In the genomic region with DNA sequence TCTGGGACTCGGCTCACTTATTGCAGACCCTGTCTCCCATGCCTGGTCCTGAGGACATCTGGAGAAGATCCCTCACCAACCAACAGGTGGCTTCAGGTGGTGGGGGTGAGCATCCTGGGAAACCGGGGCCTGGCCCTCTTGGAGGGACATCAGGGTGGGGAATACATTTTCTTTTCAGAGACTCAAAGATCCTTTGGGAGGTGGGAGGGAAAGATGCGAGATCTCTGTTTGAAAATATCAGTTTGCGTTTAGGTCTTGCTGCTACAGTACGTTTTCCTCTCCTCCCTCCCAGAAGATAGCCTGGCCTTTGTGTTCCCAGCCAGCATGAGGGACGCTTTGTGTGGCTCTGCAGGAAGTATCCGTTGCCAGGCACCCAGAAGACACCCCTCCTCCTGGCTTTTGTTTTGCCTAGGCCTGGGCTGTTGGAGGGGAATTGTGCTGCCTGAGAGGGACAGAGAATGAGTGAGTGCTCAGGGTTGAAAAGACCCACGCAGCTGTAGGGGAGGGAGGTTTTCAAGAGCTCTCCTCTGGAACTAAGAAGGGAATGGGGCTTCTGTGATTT, we compare ENCODE assay signal across 11 cellular contexts. TPM values are rescaled to one million over a fixed set of nuclear protein-coding genes. Genes with fewer than 3 reads are reported as not detected.
A peak's percentile ranks its signal among the peaks of the same experiment; 100 is the strongest.
DNase-seq lines count a peak whose midpoint lies in the region; ATAC-seq lines count a peak whose summit lies in the region.
"Had no signal": no experiment of that assay in that cellular context is flagged by ENCODE, and none has a peak within 500 bp of the region (broad histone marks: within the 10 kb centered on the region; RNA-seq: fewer than 3 reads in every experiment).

No MANE protein-coding gene starts in this region.

- H3K27me3 ChIP-seq in GM23248 (replicated peaks; ENCODE audit: insufficient read depth) = peaks cover 8% of the 10 kb centered on the region; the same call in 1 of the 2 replicates

- no peaks in the 10 kb centered on the region for H3K9me2 ChIP-seq in GM23248 (ENCODE audit: insufficient read depth)

- H3K9me3 ChIP-seq in GM23248 (ENCODE audit: low read depth) = no peaks in the 10 kb centered on the region

- no peaks in the 10 kb centered on the region for H4K20me1 ChIP-seq in GM23248 (ENCODE audit: insufficient read depth)

- H3K4me1 ChIP-seq in GM23248 (ENCODE audit: insufficient read depth) = peaks cover 6% of the 10 kb centered on the region; the same call in 1 of the 2 replicates

- 34 to 40% methylated on average over 8 of the region's 8 CpGs for WGBS in GM23248 (ENCODE audit: low coverage in 1 of 2, low lambda C conversion rate in 2 of 2, missing lambda C conversion rate in 2 of 2), 2 experiments

- no peaks in the 10 kb centered on the region for H3F3A ChIP-seq in GM23248 (ENCODE audit: insufficient read depth)

- no peak overlapping the region for H3K27ac ChIP-seq in GM23248

- H2AFZ ChIP-seq in GM23248 = no peak overlapping the region

- H3K79me2 ChIP-seq in GM23248 (ENCODE audit: insufficient read depth) = no peaks in the 10 kb centered on the region

- in situ Hi-C loops in GM23248 (cut with MboI) = no loop called here

- DNase-seq in DMS79 treated with DMSO at 0.1 percent for 48 hours (lab: John Stamatoyannopoulos, UW) = peak; percentile 36
- peak; percentile 75 for DNase-seq in NCI-H2081 treated with DMSO at 0.1 percent for 48 hours (lab: John Stamatoyannopoulos, UW)
- peak; percentile 63 to 70 for DNase-seq in dermis microvascular lymphatic vessel endothelial cell (ENCODE audit: low read depth in 2 of 2)
- DNase-seq in middle frontal gyrus (ENCODE audit: extremely low spot score, low spot score) = peak; percentile 63
- DNase-seq in CD1c-positive myeloid dendritic cell (ENCODE audit: extremely low spot score) = no peak
- no peak for DNase-seq in GM23248
- DNase-seq: activated CD4-positive, alpha-beta memory T cell treated with anti-CD3 and anti-CD28 coated beads for 36 hours; aorta; Kasumi-1 had no signal

- no peak overlapping the region for H3K4me3 ChIP-seq in GM23248

- no peak overlapping the region for H3K9ac ChIP-seq in GM23248

- H3K36me3 ChIP-seq in GM23248 (ENCODE audit: low read depth) = no peaks in the 10 kb centered on the region

- H3K4me2 ChIP-seq in GM23248 (ENCODE audit: unreplicated experiment) = no peak overlapping the region

- ATAC-seq in HG03135 (IDR thresholded peaks at IDR 0.05; ENCODE audit: unreplicated experiment) (no peak), HG03460 (IDR thresholded peaks at IDR 0.05; ENCODE audit: unreplicated experiment) (no peak)

RNA-seq across cellular contexts. Expression of a gene that starts 21.8 kb away (rescaled TPM):
- 20.0 and 48.7 TPM in 2 replicates for total RNA-seq in dermis microvascular lymphatic vessel endothelial cell
- 0.54 and 0.63 TPM in 2 replicates for total RNA-seq in GM23248 (2014; rRNA removed; shearing (Covaris generic))
- polyA plus RNA-seq in GM23248 (2016; fragmentation: Nextera tagmentation; extraction: Ambion mirVana) = 0.18 and 0.34 TPM in 2 replicates

Comparison
In these comparisons a context has a peak if more than half of its experiments do, and no peak if none do; other contexts are left out.
1. DNase-seq: peak in DMS79 treated with DMSO at 0.1 percent for 48 hours (single experiment), NCI-H2081 treated with DMSO at 0.1 percent for 48 hours (single experiment), dermis microvascular lymphatic vessel endothelial cell (2 of 2) and middle frontal gyrus (single experiment); none in CD1c-positive myeloid dendritic cell (single experiment) and GM23248 (single experiment).
2. RNA of a gene that starts 21.8 kb away (total RNA-seq): 20.0 to 48.7 TPM in dermis microvascular lymphatic vessel endothelial cell; 0.54 to 0.63 TPM in GM23248; every median in the first group is over 10 times any median in the second.